Comparison of ENCODE assay signal across 2 cellular contexts in genomic region chr20:18712877-18713276, GRCh38.
TF ChIP-seq lines count a peak whose summit lies in the region.

No MANE protein-coding gene starts in this region.

TF ChIP-seq in HepG2, 621 proteins besides CTCF, POLR2A, EP300 and RAD21:
- TF ChIP-seq BHLHE40 (IDR thresholded peaks at IDR 0.05; ENCODE audit: low read length) (no peak), ZNF205 (CRISPR knock-in tag; IDR thresholded peaks at IDR 0.05) (no peak), CSRNP1 (CRISPR knock-in tag; IDR thresholded peaks at IDR 0.05) (no peak), ZNF501 (CRISPR knock-in tag; IDR thresholded peaks at IDR 0.05) (no peak), AKNA (CRISPR knock-in tag; IDR thresholded peaks at IDR 0.05; ENCODE audit: borderline replicate concordance) (no peak), SMAD1 (CRISPR knock-in tag; IDR thresholded peaks at IDR 0.05; ENCODE audit: borderline replicate concordance, low read depth) (no peak), YEATS2 (CRISPR knock-in tag; IDR thresholded peaks at IDR 0.05; ENCODE audit: borderline replicate concordance) (no peak)

TF ChIP-seq in WTC11, 78 proteins besides CTCF, POLR2A, EP300 and RAD21:
- no peak for TF ChIP-seq USF2 (CRISPR knock-in tag; IDR thresholded peaks at IDR 0.05)
- TF ChIP-seq RORB (CRISPR knock-in tag; IDR thresholded peaks at IDR 0.05), result no peak
- no peak for TF ChIP-seq ZNF219 (CRISPR knock-in tag; IDR thresholded peaks at IDR 0.05; ENCODE audit: borderline replicate concordance)
- TF ChIP-seq TCF7 (CRISPR knock-in tag; IDR thresholded peaks at IDR 0.05; ENCODE audit: low read depth), result no peak
- no peak for TF ChIP-seq ATF2 (CRISPR knock-in tag; IDR thresholded peaks at IDR 0.05; ENCODE audit: borderline replicate concordance, low read depth)
- TF ChIP-seq ZSCAN18 (CRISPR knock-in tag; IDR thresholded peaks at IDR 0.05), result no peak
- TF ChIP-seq GABPB1 (CRISPR knock-in tag; IDR thresholded peaks at IDR 0.05), result no peak
- no peak for TF ChIP-seq TEAD1 (CRISPR knock-in tag; IDR thresholded peaks at IDR 0.05)
- no peak for TF ChIP-seq ZNF263 (CRISPR knock-in tag; IDR thresholded peaks at IDR 0.05; ENCODE audit: low read depth)
- TF ChIP-seq ZNF138 (CRISPR knock-in tag; conservative IDR thresholded peaks at IDR 0.05), result no peak
- no peak for TF ChIP-seq ZNF532 (CRISPR knock-in tag; IDR thresholded peaks at IDR 0.05; ENCODE audit: borderline replicate concordance)
- TF ChIP-seq ERG (CRISPR knock-in tag; IDR thresholded peaks at IDR 0.05), result no peak
- TF ChIP-seq, protein P1, sequence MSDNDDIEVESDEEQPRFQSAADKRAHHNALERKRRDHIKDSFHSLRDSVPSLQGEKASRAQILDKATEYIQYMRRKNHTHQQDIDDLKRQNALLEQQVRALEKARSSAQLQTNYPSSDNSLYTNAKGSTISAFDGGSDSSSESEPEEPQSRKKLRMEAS (CRISPR knock-in tag; IDR thresholded peaks at IDR 0.05), result no peak
- TF ChIP-seq EMX1 (CRISPR knock-in tag; IDR thresholded peaks at IDR 0.05), result no peak
- TF ChIP-seq ZNF232 (CRISPR knock-in tag; IDR thresholded peaks at IDR 0.05), result no peak
- TF ChIP-seq JUN (CRISPR knock-in tag; IDR thresholded peaks at IDR 0.05), result no peak
- no peak for TF ChIP-seq FOXP1 (CRISPR knock-in tag; IDR thresholded peaks at IDR 0.05; ENCODE audit: borderline replicate concordance)
- TF ChIP-seq SMAD3 (CRISPR knock-in tag; IDR thresholded peaks at IDR 0.05; ENCODE audit: borderline replicate concordance), result no peak
